ENCODE assay signal across 8 cellular contexts in the genomic region with DNA sequence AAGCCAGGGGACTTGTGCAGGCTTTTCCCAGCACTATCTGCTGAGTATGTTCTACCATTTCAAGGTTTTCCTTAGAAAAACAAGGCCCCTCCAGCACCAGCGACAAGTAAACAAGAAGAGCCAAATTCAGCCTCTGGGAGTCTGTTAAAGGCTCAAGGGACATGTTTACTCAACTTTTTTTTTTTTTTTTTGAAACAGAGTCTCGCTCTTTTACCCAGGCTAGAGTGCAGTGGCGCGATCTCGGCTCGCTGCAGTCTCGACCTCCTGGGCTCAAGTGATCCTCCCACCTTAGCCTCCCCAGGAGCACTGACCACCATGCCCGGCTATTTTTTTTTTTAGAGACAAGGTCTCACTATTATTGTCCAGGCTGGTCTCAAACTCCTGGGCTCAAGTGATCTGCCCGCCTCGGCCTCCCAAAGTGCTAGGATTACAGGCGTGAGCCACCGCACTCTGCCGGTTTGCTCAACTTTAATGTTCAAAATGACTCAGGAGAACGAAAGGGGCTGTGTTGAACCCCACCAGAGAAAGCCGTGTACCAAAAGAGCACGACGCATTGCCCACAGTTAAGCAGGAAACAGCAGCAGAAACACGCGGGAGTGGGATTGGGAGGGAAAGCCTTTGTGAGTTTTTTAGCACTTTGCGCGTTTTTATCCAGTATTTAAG. TPM values are rescaled to one million over a fixed set of nuclear protein-coding genes. Genes with fewer than 3 reads are reported as not detected.
A peak's percentile ranks its signal among the peaks of the same experiment; 100 is the strongest.
DNase-seq lines count a peak whose midpoint lies in the region; ATAC-seq and TF ChIP-seq lines count a peak whose summit lies in the region.

No MANE protein-coding gene starts in this region.

- TF ChIP-seq CTCF in GM12875 (IDR thresholded peaks at IDR 0.05; ENCODE audit: borderline replicate concordance, insufficient read depth, low read depth, low read length) (no peak), activated B cell treated with CpG ODN at 0.5 μM for 24 hours (IDR thresholded peaks at IDR 0.05) (no peak), esophagus squamous epithelium (IDR thresholded peaks at IDR 0.05) (no peak), progenitor cell of endocrine pancreas (IDR thresholded peaks at IDR 0.05; ENCODE audit: unreplicated experiment) (no peak)

- H3K27me3 Mint-ChIP-seq in activated B cell treated with CpG ODN at 0.5 μM for 24 hours (no peaks in the 10 kb centered on the region), progenitor cell of endocrine pancreas (no peaks in the 10 kb centered on the region)

- no peaks in the 10 kb centered on the region for H3K9me3 ChIP-seq in esophagus squamous epithelium

- H3K27ac Mint-ChIP-seq in activated B cell treated with CpG ODN at 0.5 μM for 24 hours, result peak overlapping the region; percentile 93
- peak overlapping the region; percentile 98 for H3K27ac Mint-ChIP-seq in progenitor cell of endocrine pancreas

- peaks cover 0 to 40% (median 0%) of the 10 kb centered on the region in 3 donors for H3K36me3 ChIP-seq in esophagus squamous epithelium

- peaks cover 0 to 42% (median 15%) of the 10 kb centered on the region in 3 donors for H3K4me1 ChIP-seq in esophagus squamous epithelium

- H3K4me3 Mint-ChIP-seq in activated B cell treated with CpG ODN at 0.5 μM for 24 hours, result peak overlapping the region; percentile 98
- H3K4me3 Mint-ChIP-seq in progenitor cell of endocrine pancreas (ENCODE audit: low read depth), result peak overlapping the region; percentile 95

- no peaks in the 10 kb centered on the region for H3K9me3 Mint-ChIP-seq in activated B cell treated with CpG ODN at 0.5 μM for 24 hours
- H3K9me3 Mint-ChIP-seq in progenitor cell of endocrine pancreas (ENCODE audit: low read depth), result no peaks in the 10 kb centered on the region

- POLR2A ChIA-PET in activated B cell treated with CpG ODN at 0.5 μM for 24 hours (lab: Charles Lee), result interaction anchor here (1.2 kb wide), 1 partner anchor 11 kb away, joined by 3 read pairs; no protein-coding TSS in a partner anchor

- no peak for TF ChIP-seq POLR2A in esophagus squamous epithelium (IDR thresholded peaks at IDR 0.05)

- ATAC-seq in HG02970 (IDR thresholded peaks at IDR 0.05; ENCODE audit: low FRiP score, unreplicated experiment) (peak; percentile 3), activated B cell treated with CpG ODN at 0.5 μM for 24 hours (ENCODE audit: low read depth) (peak; percentile 7)

- DNase-seq in activated B cell treated with CpG ODN at 0.5 μM for 24 hours (no peak), esophagus squamous epithelium (lab: John Stamatoyannopoulos, UW) (no peak), progenitor cell of endocrine pancreas (ENCODE audit: low spot score, unreplicated experiment) (no peak), HPDE6-E6E7 (ENCODE audit: extremely low spot score) (no peak), T-helper 9 cell (no peak)
- DNase-seq in central memory CD4-positive, alpha-beta T cell, result no peak

- CTCF ChIA-PET in activated B cell treated with CpG ODN at 0.5 μM for 24 hours (lab: Charles Lee), result no interaction called here

- H3K4me1 Mint-ChIP-seq in activated B cell treated with CpG ODN at 0.5 μM for 24 hours (peaks cover 26% of the 10 kb centered on the region), progenitor cell of endocrine pancreas (ENCODE audit: low read depth) (peaks cover 16% of the 10 kb centered on the region)

- H3K4me3 ChIP-seq in GM12875 (ENCODE audit: low read depth, low read length), result peak overlapping the region; percentile 95
- peak overlapping the region; percentile 64 to 89 (median 72) for H3K4me3 ChIP-seq in esophagus squamous epithelium

- H3K36me3 Mint-ChIP-seq in activated B cell treated with CpG ODN at 0.5 μM for 24 hours (ENCODE audit: low read depth) (peaks cover 36% of the 10 kb centered on the region), progenitor cell of endocrine pancreas (ENCODE audit: insufficient read depth) (peaks cover 8% of the 10 kb centered on the region)

- whole genome bisulfite sequencing in esophagus squamous epithelium, 2 donors, result 15 to 18% methylated on average over 15 to 21 of the region's 21 CpGs

- no peaks in the 10 kb centered on the region for H3K27me3 ChIP-seq in esophagus squamous epithelium

- intact Hi-C loops in activated B cell treated with CpG ODN at 0.5 μM for 24 hours (cut with micrococcal nuclease), result loop anchor here (1.0 to 5.0 kb wide), 8 partner anchors 13 to 419 kb away; a partner anchor contains a TSS
- intact Hi-C loops in esophagus squamous epithelium (cut with DNase I), result loop anchor here (10.0 kb wide), 1 partner anchor 133 kb away; no protein-coding TSS in a partner anchor

- H3K27ac ChIP-seq in esophagus squamous epithelium, result peak overlapping the region; percentile 89 to 96 (median 90)

RNA-seq across cellular contexts. Expression of a gene that starts 0.8 kb away (rescaled TPM):
- 62.8 and 63.7 TPM in 2 replicates for total RNA-seq in activated B cell treated with CpG ODN at 0.5 μM for 24 hours
- 100 to 1,000 TPM in 3 of 4 donors, 10 to 100 TPM in 1; 42.9 to 183 (median 119) TPM for total RNA-seq in esophagus squamous epithelium
- 116 and 117 TPM in 2 replicates for total RNA-seq in progenitor cell of endocrine pancreas

RNA-seq across cellular contexts. Expression of a gene that starts 12.3 kb away (rescaled TPM):
- 18.4 and 21.7 TPM in 2 replicates for total RNA-seq in activated B cell treated with CpG ODN at 0.5 μM for 24 hours
- 100 to 1,000 TPM in 1 of 4 donors, 10 to 100 TPM in 3; 13.8 to 120 (median 24.4) TPM for total RNA-seq in esophagus squamous epithelium
- total RNA-seq in progenitor cell of endocrine pancreas, result 25.7 and 27.2 TPM in 2 replicates

RNA-seq across cellular contexts. Expression of a gene that starts 29.5 kb away (rescaled TPM):
- 19.9 and 21.3 TPM in 2 replicates for total RNA-seq in activated B cell treated with CpG ODN at 0.5 μM for 24 hours
- total RNA-seq in esophagus squamous epithelium, result 10 to 100 TPM in 1 of 4 donors, 1 to 10 TPM in 3; 2.4 to 18.9 (median 6.3) TPM
- 21.6 and 23.0 TPM in 2 replicates for total RNA-seq in progenitor cell of endocrine pancreas
